ENCODE assay signal across 1 cellular context in genomic region chr7:42618649-42619315, GRCh38.
TF ChIP-seq lines count a peak whose summit lies in the region.

No MANE protein-coding gene starts in this region.

TF ChIP-seq in HEK293, 187 proteins besides CTCF, POLR2A, EP300 and RAD21 (continued from another document):
- TF ChIP-seq ZBTB44 (tag by site-specific recombination; IDR thresholded peaks at IDR 0.05) = no peak
- TF ChIP-seq ZNF549 (tag by site-specific recombination; IDR thresholded peaks at IDR 0.05) = no peak
- TF ChIP-seq ZNF692 (tag by site-specific recombination; IDR thresholded peaks at IDR 0.05) = 0 out of 2 replicates have a peak, but pooled peaks have one; percentile 15
- TF ChIP-seq ZNF488 (tag by site-specific recombination; IDR thresholded peaks at IDR 0.05) = no peak
- no peak for TF ChIP-seq TRIM28 (IDR thresholded peaks at IDR 0.05; ENCODE audit: borderline replicate concordance, low read length)
- no peak for TF ChIP-seq TSHZ1 (tag by site-specific recombination; IDR thresholded peaks at IDR 0.05; ENCODE audit: borderline replicate concordance)
